ENCODE assay signal across 12 cellular contexts in genomic region chr3:30666564-30667249, GRCh38.
DNase-seq lines count a peak whose midpoint lies in the region; ATAC-seq lines count a peak whose summit lies in the region.
"Had no signal": no experiment of that assay in that cellular context is flagged by ENCODE, and none has a peak within 500 bp of the region (broad histone marks: within the 10 kb centered on the region; RNA-seq: fewer than 3 reads in every experiment).

No MANE protein-coding gene starts in this region.

- DNase-seq in activated naive CD4-positive, alpha-beta T cell treated with anti-CD3 and anti-CD28 coated beads for 36 hours = no peak
- DNase-seq in activated naive CD4-positive, alpha-beta T cell (lab: John Stamatoyannopoulos, UW) = no peak
- no peak for DNase-seq in T-helper 17 cell
- DNase-seq in islet precursor cell = peak; percentile 88
- DNase-seq in stimulated activated naive CD8-positive, alpha-beta T cell treated with anti-CD3 and anti-CD28 coated beads, Interleukin-15, amount 100 ng/mL, for 72 hours = no peak
- no peak for DNase-seq in AG08395 (ENCODE audit: low spot score)
- DNase-seq: AML-193, NCI-H187, pancreas had no signal

- no peaks in the 10 kb centered on the region for H3K9me3 ChIP-seq in T-helper 17 cell (ENCODE audit: control insufficient read depth, low read length, poor library complexity, severe bottlenecking)
- H3K9me3 ChIP-seq: breast epithelium, pancreas had no signal

- ATAC-seq in T-helper 17 cell = peak; percentile 23
- peak; percentile 10 for ATAC-seq in stimulated activated naive CD8-positive, alpha-beta T cell treated with anti-CD3 and anti-CD28 coated beads, Interleukin-15, amount 100 ng/mL, for 72 hours
- no peak for ATAC-seq in GM18520 (IDR thresholded peaks at IDR 0.05; ENCODE audit: unreplicated experiment)
- ATAC-seq in HG03432 (IDR thresholded peaks at IDR 0.05; ENCODE audit: unreplicated experiment) = no peak
- ATAC-seq: pancreas had no signal

- H3K27me3 Mint-ChIP-seq in activated naive CD4-positive, alpha-beta T cell treated with anti-CD3 and anti-CD28 coated beads for 36 hours (ENCODE audit: low read depth) = no peaks in the 10 kb centered on the region
- H3K27me3 Mint-ChIP-seq in T-helper 17 cell = no peaks in the 10 kb centered on the region
- H3K27me3 Mint-ChIP-seq in stimulated activated naive CD8-positive, alpha-beta T cell treated with anti-CD3 and anti-CD28 coated beads, Interleukin-15, amount 100 ng/mL, for 72 hours = no peaks in the 10 kb centered on the region

- H3K4me3 Mint-ChIP-seq in activated naive CD4-positive, alpha-beta T cell treated with anti-CD3 and anti-CD28 coated beads for 36 hours = peak overlapping the region; percentile 41
- no peak overlapping the region for H3K4me3 Mint-ChIP-seq in T-helper 17 cell
- H3K4me3 Mint-ChIP-seq in stimulated activated naive CD8-positive, alpha-beta T cell treated with anti-CD3 and anti-CD28 coated beads, Interleukin-15, amount 100 ng/mL, for 72 hours = peak overlapping the region; percentile 55 to 58

- intact Hi-C loops in activated naive CD4-positive, alpha-beta T cell treated with anti-CD3 and anti-CD28 coated beads for 36 hours (cut with micrococcal nuclease) = loop anchor here (1.0 to 10.0 kb wide), 4 partner anchors 8 to 1088 kb away; no protein-coding TSS in a partner anchor

- peaks cover 69% of the 10 kb centered on the region for H3K36me3 Mint-ChIP-seq in activated naive CD4-positive, alpha-beta T cell treated with anti-CD3 and anti-CD28 coated beads for 36 hours (ENCODE audit: low read depth)
- peaks cover 6% of the 10 kb centered on the region for H3K36me3 Mint-ChIP-seq in T-helper 17 cell (ENCODE audit: low read depth)

- CTCF ChIA-PET in activated naive CD4-positive, alpha-beta T cell treated with anti-CD3 and anti-CD28 coated beads for 36 hours (lab: Charles Lee) = no interaction called here

- peak overlapping the region; percentile 93 for H3K27ac Mint-ChIP-seq in activated naive CD4-positive, alpha-beta T cell treated with anti-CD3 and anti-CD28 coated beads for 36 hours
- peak overlapping the region; percentile 87 for H3K27ac Mint-ChIP-seq in T-helper 17 cell
- peak overlapping the region; percentile 90 to 92 for H3K27ac Mint-ChIP-seq in stimulated activated naive CD8-positive, alpha-beta T cell treated with anti-CD3 and anti-CD28 coated beads, Interleukin-15, amount 100 ng/mL, for 72 hours

- H3K4me1 Mint-ChIP-seq in activated naive CD4-positive, alpha-beta T cell treated with anti-CD3 and anti-CD28 coated beads for 36 hours (ENCODE audit: low read depth) = peaks cover 95% of the 10 kb centered on the region
- peaks cover 66% of the 10 kb centered on the region for H3K4me1 Mint-ChIP-seq in T-helper 17 cell
- H3K4me1 Mint-ChIP-seq in stimulated activated naive CD8-positive, alpha-beta T cell treated with anti-CD3 and anti-CD28 coated beads, Interleukin-15, amount 100 ng/mL, for 72 hours = peaks cover 98% of the 10 kb centered on the region

- H3K9me3 Mint-ChIP-seq in activated naive CD4-positive, alpha-beta T cell treated with anti-CD3 and anti-CD28 coated beads for 36 hours = no peaks in the 10 kb centered on the region
- no peaks in the 10 kb centered on the region for H3K9me3 Mint-ChIP-seq in stimulated activated naive CD8-positive, alpha-beta T cell treated with anti-CD3 and anti-CD28 coated beads, Interleukin-15, amount 100 ng/mL, for 72 hours

Comparison
In these comparisons a context has a peak if more than half of its experiments do, and no peak if none do; other contexts are left out.
1. ATAC-seq: peak in T-helper 17 cell (single experiment) and stimulated activated naive CD8-positive, alpha-beta T cell treated with anti-CD3 and anti-CD28 coated beads, Interleukin-15, amount 100 ng/mL, for 72 hours (single experiment); none in GM18520 (single experiment) and HG03432 (single experiment).
2. Peak in every context shown above with its lines, with median percentiles within 50 percentile points of each other: H3K27ac Mint-ChIP-seq.